ENCODE assay signal across 1 cellular context in the genomic region with DNA sequence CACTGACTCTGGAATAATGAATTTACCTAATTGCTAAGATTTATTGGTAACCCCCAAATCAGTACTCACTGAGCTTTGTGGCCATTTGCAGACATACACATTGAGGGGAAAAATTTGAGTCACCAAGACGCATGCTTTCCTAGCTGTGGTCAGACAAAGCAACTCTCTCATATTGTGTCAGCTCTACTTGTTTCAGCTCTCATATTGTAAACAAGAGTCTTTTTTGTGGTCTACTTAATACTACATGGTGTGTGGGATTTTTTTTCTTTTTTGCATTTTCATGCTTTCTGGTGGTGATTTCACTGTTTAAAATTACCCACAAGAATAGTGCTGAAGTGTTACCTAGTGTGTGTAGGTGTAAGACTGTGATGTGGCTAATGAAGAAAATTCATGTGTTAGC.
TF ChIP-seq lines count a peak whose summit lies in the region.

No MANE protein-coding gene starts in this region.

TF ChIP-seq in GM12878, 131 proteins besides CTCF, POLR2A, EP300 and RAD21 (continued from another document and continues in another):
- TF ChIP-seq ATF3 (IDR thresholded peaks at IDR 0.05; ENCODE audit: borderline replicate concordance, extremely low read depth, low read depth, low read length) (no peak), EZH2 (IDR thresholded peaks at IDR 0.05; ENCODE audit: borderline replicate concordance, control insufficient read depth, low read depth, low read length) (no peak), TARDBP (IDR thresholded peaks at IDR 0.05; ENCODE audit: borderline replicate concordance) (no peak), SMAD1 (IDR thresholded peaks at IDR 0.05; ENCODE audit: low read depth, partially characterized antibody) (no peak), HSF1 (IDR thresholded peaks at IDR 0.05; ENCODE audit: low read depth, low read length) (no peak), LARP7 (IDR thresholded peaks at IDR 0.05) (no peak), BCL3 (IDR thresholded peaks at IDR 0.05; ENCODE audit: borderline replicate concordance, insufficient read depth, low read depth, low read length, poor library complexity, severe bottlenecking) (peak; percentile 15), ATF7 (IDR thresholded peaks at IDR 0.05; ENCODE audit: low read depth) (peak; percentile 59; the same call in 1 of the 2 replicates), TCF3 (IDR thresholded peaks at IDR 0.05; ENCODE audit: borderline replicate concordance, insufficient read depth, low read depth, low read length) (no peak), ZNF274 (IDR thresholded peaks at IDR 0.05; ENCODE audit: insufficient read depth, insufficient read length) (no peak), PAX5 (IDR thresholded peaks at IDR 0.05; ENCODE audit: borderline replicate concordance, low read depth, low read length) (no peak), SRF (IDR thresholded peaks at IDR 0.05; ENCODE audit: low read depth in 2 of 2, low read length in 2 of 2) (no peak), EGR1 (IDR thresholded peaks at IDR 0.05; ENCODE audit: borderline replicate concordance in 1 of 2, low read depth in 2 of 2, low read length in 2 of 2) (no peak), FOXK2 (IDR thresholded peaks at IDR 0.05) (no peak; the same call in none of the 2 replicates), KDM1A (IDR thresholded peaks at IDR 0.05; ENCODE audit: borderline replicate concordance) (no peak), SUPT20H (IDR thresholded peaks at IDR 0.05; ENCODE audit: borderline replicate concordance, control insufficient read depth, low read depth, low read length) (no peak), POLR2AphosphoS5 (IDR thresholded peaks at IDR 0.05; ENCODE audit: low read length) (no peak), SREBF2 (IDR thresholded peaks at IDR 0.05; ENCODE audit: low read length) (no peak), SIX5 (IDR thresholded peaks at IDR 0.05; ENCODE audit: low read depth, low read length, severe bottlenecking) (no peak), GABPA (IDR thresholded peaks at IDR 0.05; ENCODE audit: low read depth) (no peak), CREM (IDR thresholded peaks at IDR 0.05; ENCODE audit: low read depth) (peak; percentile 54; the same call in 1 of the 2 replicates), YBX1 (IDR thresholded peaks at IDR 0.05) (no peak), MTA3 (IDR thresholded peaks at IDR 0.05; ENCODE audit: borderline replicate concordance, low read length) (0 out of 2 replicates have a peak, but pooled peaks have one; percentile 31), CBX3 (IDR thresholded peaks at IDR 0.05; ENCODE audit: borderline replicate concordance, low read depth) (no peak), SPI1 (IDR thresholded peaks at IDR 0.05; ENCODE audit: borderline replicate concordance, insufficient read depth, low read depth, low read length) (no peak), ZNF592 (IDR thresholded peaks at IDR 0.05) (no peak), RBBP5 (conservative IDR thresholded peaks at IDR 0.05) (no peak), CHD2 (IDR thresholded peaks at IDR 0.05; ENCODE audit: borderline replicate concordance, low read depth, low read length) (no peak), NKRF (conservative IDR thresholded peaks at IDR 0.05) (no peak), ZNF24 (IDR thresholded peaks at IDR 0.05) (no peak), ETV6 (conservative IDR thresholded peaks at IDR 0.05 in 1 of 2, IDR thresholded peaks at IDR 0.05 in 1 of 2; ENCODE audit: borderline replicate concordance in 1 of 2, low read depth in 1 of 2) (0 out of 4 replicates have a peak, but pooled peaks of 1 of the 2 experiments have one; percentile 15), BMI1 (IDR thresholded peaks at IDR 0.05; ENCODE audit: borderline replicate concordance) (peak; percentile 20; the same call in 1 of the 2 replicates), ELK1 (IDR thresholded peaks at IDR 0.05; ENCODE audit: low read depth, low read length) (no peak), CBFB (IDR thresholded peaks at IDR 0.05; ENCODE audit: low read depth) (peak; percentile 85), MEF2B (IDR thresholded peaks at IDR 0.05; ENCODE audit: partially characterized antibody, poor library complexity, severe bottlenecking) (peak; percentile 46), ZSCAN29 (IDR thresholded peaks at IDR 0.05) (no peak), NFYA (IDR thresholded peaks at IDR 0.05; ENCODE audit: borderline replicate concordance, low read depth, low read length) (no peak)
- TF ChIP-seq, protein P1, sequence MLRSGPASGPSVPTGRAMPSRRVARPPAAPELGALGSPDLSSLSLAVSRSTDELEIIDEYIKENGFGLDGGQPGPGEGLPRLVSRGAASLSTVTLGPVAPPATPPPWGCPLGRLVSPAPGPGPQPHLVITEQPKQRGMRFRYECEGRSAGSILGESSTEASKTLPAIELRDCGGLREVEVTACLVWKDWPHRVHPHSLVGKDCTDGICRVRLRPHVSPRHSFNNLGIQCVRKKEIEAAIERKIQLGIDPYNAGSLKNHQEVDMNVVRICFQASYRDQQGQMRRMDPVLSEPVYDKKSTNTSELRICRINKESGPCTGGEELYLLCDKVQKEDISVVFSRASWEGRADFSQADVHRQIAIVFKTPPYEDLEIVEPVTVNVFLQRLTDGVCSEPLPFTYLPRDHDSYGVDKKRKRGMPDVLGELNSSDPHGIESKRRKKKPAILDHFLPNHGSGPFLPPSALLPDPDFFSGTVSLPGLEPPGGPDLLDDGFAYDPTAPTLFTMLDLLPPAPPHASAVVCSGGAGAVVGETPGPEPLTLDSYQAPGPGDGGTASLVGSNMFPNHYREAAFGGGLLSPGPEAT (IDR thresholded peaks at IDR 0.05; ENCODE audit: low read depth), result no peak
- TF ChIP-seq, protein P2, sequence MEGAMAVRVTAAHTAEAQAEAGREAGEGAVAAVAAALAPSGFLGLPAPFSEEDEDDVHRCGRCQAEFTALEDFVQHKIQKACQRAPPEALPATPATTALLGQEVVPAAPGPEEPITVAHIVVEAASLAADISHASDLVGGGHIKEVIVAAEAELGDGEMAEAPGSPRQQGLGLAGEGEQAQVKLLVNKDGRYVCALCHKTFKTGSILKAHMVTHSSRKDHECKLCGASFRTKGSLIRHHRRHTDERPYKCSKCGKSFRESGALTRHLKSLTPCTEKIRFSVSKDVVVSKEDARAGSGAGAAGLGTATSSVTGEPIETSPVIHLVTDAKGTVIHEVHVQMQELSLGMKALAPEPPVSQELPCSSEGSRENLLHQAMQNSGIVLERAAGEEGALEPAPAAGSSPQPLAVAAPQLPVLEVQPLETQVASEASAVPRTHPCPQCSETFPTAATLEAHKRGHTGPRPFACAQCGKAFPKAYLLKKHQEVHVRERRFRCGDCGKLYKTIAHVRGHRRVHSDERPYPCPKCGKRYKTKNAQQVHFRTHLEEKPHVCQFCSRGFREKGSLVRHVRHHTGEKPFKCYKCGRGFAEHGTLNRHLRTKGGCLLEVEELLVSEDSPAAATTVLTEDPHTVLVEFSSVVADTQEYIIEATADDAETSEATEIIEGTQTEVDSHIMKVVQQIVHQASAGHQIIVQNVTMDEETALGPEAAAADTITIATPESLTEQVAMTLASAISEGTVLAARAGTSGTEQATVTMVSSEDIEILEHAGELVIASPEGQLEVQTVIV (IDR thresholded peaks at IDR 0.05; ENCODE audit: borderline replicate concordance, partially characterized antibody), result no peak
- TF ChIP-seq, protein P3, sequence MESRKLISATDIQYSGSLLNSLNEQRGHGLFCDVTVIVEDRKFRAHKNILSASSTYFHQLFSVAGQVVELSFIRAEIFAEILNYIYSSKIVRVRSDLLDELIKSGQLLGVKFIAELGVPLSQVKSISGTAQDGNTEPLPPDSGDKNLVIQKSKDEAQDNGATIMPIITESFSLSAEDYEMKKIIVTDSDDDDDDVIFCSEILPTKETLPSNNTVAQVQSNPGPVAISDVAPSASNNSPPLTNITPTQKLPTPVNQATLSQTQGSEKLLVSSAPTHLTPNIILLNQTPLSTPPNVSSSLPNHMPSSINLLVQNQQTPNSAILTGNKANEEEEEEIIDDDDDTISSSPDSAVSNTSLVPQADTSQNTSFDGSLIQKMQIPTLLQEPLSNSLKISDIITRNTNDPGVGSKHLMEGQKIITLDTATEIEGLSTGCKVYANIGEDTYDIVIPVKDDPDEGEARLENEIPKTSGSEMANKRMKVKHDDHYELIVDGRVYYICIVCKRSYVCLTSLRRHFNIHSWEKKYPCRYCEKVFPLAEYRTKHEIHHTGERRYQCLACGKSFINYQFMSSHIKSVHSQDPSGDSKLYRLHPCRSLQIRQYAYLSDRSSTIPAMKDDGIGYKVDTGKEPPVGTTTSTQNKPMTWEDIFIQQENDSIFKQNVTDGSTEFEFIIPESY (IDR thresholded peaks at IDR 0.05), result no peak
- TF ChIP-seq, protein P4, sequence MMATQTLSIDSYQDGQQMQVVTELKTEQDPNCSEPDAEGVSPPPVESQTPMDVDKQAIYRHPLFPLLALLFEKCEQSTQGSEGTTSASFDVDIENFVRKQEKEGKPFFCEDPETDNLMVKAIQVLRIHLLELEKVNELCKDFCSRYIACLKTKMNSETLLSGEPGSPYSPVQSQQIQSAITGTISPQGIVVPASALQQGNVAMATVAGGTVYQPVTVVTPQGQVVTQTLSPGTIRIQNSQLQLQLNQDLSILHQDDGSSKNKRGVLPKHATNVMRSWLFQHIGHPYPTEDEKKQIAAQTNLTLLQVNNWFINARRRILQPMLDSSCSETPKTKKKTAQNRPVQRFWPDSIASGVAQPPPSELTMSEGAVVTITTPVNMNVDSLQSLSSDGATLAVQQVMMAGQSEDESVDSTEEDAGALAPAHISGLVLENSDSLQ (IDR thresholded peaks at IDR 0.05), result no peak
